9 cellular contexts compared by ENCODE assay signal in genomic region chr14:25042362-25043299, GRCh38. TPM values are rescaled to one million over a fixed set of nuclear protein-coding genes. Genes with fewer than 3 reads are reported as not detected.
DNase-seq lines count a peak whose midpoint lies in the region; ATAC-seq and TF ChIP-seq lines count a peak whose summit lies in the region.
"Had no signal": no experiment of that assay in that cellular context is flagged by ENCODE, and none has a peak within 500 bp of the region (broad histone marks: within the 10 kb centered on the region; RNA-seq: fewer than 3 reads in every experiment).

No MANE protein-coding gene starts in this region.

- peaks cover 40% of the 10 kb centered on the region for H3K27me3 Mint-ChIP-seq in CD4-positive, alpha-beta T cell

- no peak overlapping the region for H3K4me3 ChIP-seq in adipocyte (ENCODE audit: low read length)
- H3K4me3 ChIP-seq in tibial nerve: no peak overlapping the region
- H3K4me3 ChIP-seq: BLaER1 had no signal

- WGBS in tibial nerve, 2 donors: 75 to 76% methylated on average over 14 of the region's 14 CpGs

- H3K27me3 ChIP-seq in adipocyte (replicated peaks; ENCODE audit: control insufficient read depth, insufficient read depth, low read length): no peaks in the 10 kb centered on the region
- no peaks in the 10 kb centered on the region for H3K27me3 ChIP-seq in tibial nerve
- peaks cover 9% of the 10 kb centered on the region for H3K27me3 ChIP-seq in CD4-positive, alpha-beta T cell (ENCODE audit: control insufficient read depth, insufficient read depth, low read length)
- H3K27me3 ChIP-seq: BLaER1 had no signal

- intact Hi-C loops in CD4-positive, alpha-beta T cell (cut with DNase I, micrococcal nuclease): no loop called here

- POLR2A ChIA-PET in CD4-positive, alpha-beta T cell (lab: Charles Lee): no interaction called here

- H3K4me1 ChIP-seq in adipocyte (ENCODE audit: control insufficient read depth, insufficient read depth, low read length): peaks cover under 1% of the 10 kb centered on the region
- peaks cover 0 to 16% (median 0%) of the 10 kb centered on the region in 4 donors for H3K4me1 ChIP-seq in tibial nerve
- H3K4me1 ChIP-seq: BLaER1 had no signal

- H3K4me1 Mint-ChIP-seq in CD4-positive, alpha-beta T cell (ENCODE audit: low read depth): no peaks in the 10 kb centered on the region

- H3K4me3 Mint-ChIP-seq in CD4-positive, alpha-beta T cell: no peak overlapping the region

- no peaks in the 10 kb centered on the region for H3K36me3 Mint-ChIP-seq in CD4-positive, alpha-beta T cell (ENCODE audit: low read depth)

- DNase-seq in NCI-H146 (lab: John Stamatoyannopoulos, UW) (peak; percentile 4), NCI-H146 treated with DMSO at 0.1 percent for 48 hours (lab: John Stamatoyannopoulos, UW; ENCODE audit: unreplicated experiment) (no peak), adipocyte (ENCODE audit: low read depth) (peak; percentile 78), iris pigment epithelial cell (ENCODE audit: low read depth) (peak; percentile 70), tibial nerve (ENCODE audit: low spot score in 2 of 2) (peak in 1 of 2 donors; percentile 17), cerebellar nuclear complex (lab: John Stamatoyannopoulos, UW) (no peak)
- DNase-seq in CD4-positive, alpha-beta T cell: no peak

- H3K9me3 ChIP-seq in adipocyte (ENCODE audit: control insufficient read depth, low read length): no peaks in the 10 kb centered on the region
- no peaks in the 10 kb centered on the region for H3K9me3 ChIP-seq in tibial nerve
- H3K9me3 ChIP-seq in CD4-positive, alpha-beta T cell (ENCODE audit: control insufficient read depth, low read length): no peaks in the 10 kb centered on the region
- H3K9me3 ChIP-seq: BLaER1 had no signal

- no peak for TF ChIP-seq EP300 in tibial nerve (IDR thresholded peaks at IDR 0.05)

- TF ChIP-seq POLR2A in tibial nerve (IDR thresholded peaks at IDR 0.05): no peak

- peak in 4 of 5 experiments; percentile 9 to 54 (median 34) for TF ChIP-seq CTCF in tibial nerve (IDR thresholded peaks at IDR 0.05)
- no peak for TF ChIP-seq CTCF in CD4-positive, alpha-beta T cell (IDR thresholded peaks at IDR 0.05)

- CTCF ChIA-PET in CD4-positive, alpha-beta T cell (lab: Charles Lee): no interaction called here

- H3K9me3 Mint-ChIP-seq in CD4-positive, alpha-beta T cell: peaks cover 2% of the 10 kb centered on the region

- no peak overlapping the region for H3K27ac ChIP-seq in tibial nerve
- no peak overlapping the region for H3K27ac ChIP-seq in CD4-positive, alpha-beta T cell (ENCODE audit: low read depth, low read length)
- H3K27ac ChIP-seq: BLaER1 had no signal

- no peak for ATAC-seq in HG03354 (IDR thresholded peaks at IDR 0.05; ENCODE audit: poor library complexity, severe bottlenecking, unreplicated experiment)
- ATAC-seq in CD4-positive, alpha-beta T cell (ENCODE audit: poor library complexity): no peak

- no peak overlapping the region for H3K27ac Mint-ChIP-seq in CD4-positive, alpha-beta T cell

- H3K9ac ChIP-seq in adipocyte (ENCODE audit: low read length): no peak overlapping the region
- H3K9ac ChIP-seq: BLaER1 had no signal

- H3K36me3 ChIP-seq in adipocyte (ENCODE audit: control insufficient read depth, insufficient read depth, low read length, severe bottlenecking) (no peaks in the 10 kb centered on the region), tibial nerve (no peaks in the 10 kb centered on the region)
- H3K36me3 ChIP-seq: BLaER1 had no signal

RNA-seq across cellular contexts. Expression of gene STXBP6, which starts 7.3 kb away (rescaled TPM):
- total RNA-seq in tibial nerve: 10 to 100 TPM; 12.6 to 42.6 (median 33.5) TPM
- total RNA-seq in CD4-positive, alpha-beta T cell: not detected

Comparison
In these comparisons a context has a peak if more than half of its experiments do, and no peak if none do; other contexts are left out.
1. DNase-seq: peak in NCI-H146 (single experiment), adipocyte (single experiment) and iris pigment epithelial cell (single experiment); none in NCI-H146 treated with DMSO at 0.1 percent for 48 hours (single experiment), CD4-positive, alpha-beta T cell (0 of 10) and cerebellar nuclear complex (0 of 2).
2. RNA of gene STXBP6, which starts 7.3 kb away (total RNA-seq): 12.6 to 42.6 TPM in tibial nerve; not detected in CD4-positive, alpha-beta T cell; every median in the first group is over 10 times any median in the second.